In genomic region chr17:50534222-50534978, GRCh38 we compare ENCODE assay signal across 7 cellular contexts.
DNase-seq lines count a peak whose midpoint lies in the region; TF ChIP-seq lines count a peak whose summit lies in the region.
"Had no signal": no experiment of that assay in that cellular context is flagged by ENCODE, and none has a peak within 500 bp of the region (broad histone marks: within the 10 kb centered on the region; RNA-seq: fewer than 3 reads in every experiment).

No MANE protein-coding gene starts in this region.

- DNase-seq in SHP77 (lab: John Stamatoyannopoulos, UW) = peak; percentile 26 to 34
- DNase-seq in SHP77 treated with DMSO at 0.1 percent for 48 hours (lab: John Stamatoyannopoulos, UW) = no peak
- DNase-seq in erythroblast (lab: John Stamatoyannopoulos, UW) = peak; percentile 53 to 55
- peak; percentile 13 to 21 for DNase-seq in stimulated activated CD8-positive, alpha-beta memory T cell treated with anti-CD3 and anti-CD28 coated beads, Interleukin-15, amount 100 ng/mL, for 48 hours (ENCODE audit: low read depth in 2 of 2)
- no peak for DNase-seq in HCEC 1CT
- no peak for DNase-seq in NCI-H345 (lab: John Stamatoyannopoulos, UW)
- DNase-seq: DND-41 had no signal

- TF ChIP-seq POLR2A in erythroblast (IDR thresholded peaks at IDR 0.05; ENCODE audit: low read length) = no peak

Comparison
In these comparisons a context has a peak if more than half of its experiments do, and no peak if none do; other contexts are left out.
1. DNase-seq: peak in SHP77 (2 of 2), erythroblast (2 of 2) and stimulated activated CD8-positive, alpha-beta memory T cell treated with anti-CD3 and anti-CD28 coated beads, Interleukin-15, amount 100 ng/mL, for 48 hours (2 of 2); none in SHP77 treated with DMSO at 0.1 percent for 48 hours (single experiment), HCEC 1CT (single experiment) and NCI-H345 (single experiment).